ENCODE assay signal across 1 cellular context in the genomic region with DNA sequence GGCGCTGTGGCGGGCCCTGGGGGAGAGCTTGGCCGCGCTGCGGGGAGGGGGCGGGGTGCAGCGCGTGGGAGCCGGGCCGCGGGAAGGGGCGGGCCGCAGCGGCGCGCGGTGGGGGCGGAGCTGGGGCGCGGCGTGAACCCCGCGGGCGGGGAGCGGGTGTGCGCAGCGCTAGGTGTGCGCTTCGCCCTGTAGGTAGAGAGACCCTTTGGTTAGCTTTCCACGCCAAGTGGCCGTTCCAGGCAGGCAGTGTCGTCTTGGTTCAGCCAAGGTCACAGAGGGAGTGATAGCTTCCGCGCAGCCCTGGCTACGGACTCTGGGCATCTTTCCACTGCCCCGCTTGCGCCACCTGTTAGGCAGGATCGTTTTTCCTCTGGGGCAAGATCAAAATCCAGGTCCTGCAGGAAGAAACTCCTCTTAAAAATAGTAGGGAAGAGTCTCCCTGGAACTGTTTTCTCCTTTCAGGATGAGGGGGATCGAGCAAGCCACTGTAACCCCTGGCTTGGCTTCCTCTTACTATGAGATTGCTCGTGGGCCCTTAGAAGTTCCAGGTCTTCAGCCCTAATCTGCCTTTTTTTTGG.
TF ChIP-seq lines count a peak whose summit lies in the region.

No MANE protein-coding gene starts in this region.

TF ChIP-seq in HepG2, 621 proteins besides CTCF, POLR2A, EP300 and RAD21 (continues in another document):
- TF ChIP-seq NR2F2 (IDR thresholded peaks at IDR 0.05; ENCODE audit: borderline replicate concordance, low read depth) (no peak), ZSCAN31 (CRISPR knock-in tag; IDR thresholded peaks at IDR 0.05; ENCODE audit: low read depth) (0 out of 2 replicates have a peak, but pooled peaks have one; percentile 7), ZNF296 (CRISPR knock-in tag; conservative IDR thresholded peaks at IDR 0.05) (no peak), PHB2 (IDR thresholded peaks at IDR 0.05; ENCODE audit: partially characterized antibody) (no peak), FOSL2 (CRISPR knock-in tag; IDR thresholded peaks at IDR 0.05) (no peak), ZFP36 (IDR thresholded peaks at IDR 0.05; ENCODE audit: borderline replicate concordance, low read depth, low read length, partially characterized antibody) (no peak), ZNF468 (CRISPR knock-in tag; IDR thresholded peaks at IDR 0.05) (no peak), DMAP1 (CRISPR knock-in tag; IDR thresholded peaks at IDR 0.05) (no peak; the same call in 1 of the 2 replicates), BCL6 (CRISPR knock-in tag; IDR thresholded peaks at IDR 0.05) (peak; percentile 17; the same call in 1 of the 2 replicates), SSRP1 (CRISPR knock-in tag; IDR thresholded peaks at IDR 0.05) (no peak), ZNF263 (CRISPR knock-in tag; IDR thresholded peaks at IDR 0.05) (no peak), NFYB (CRISPR knock-in tag; IDR thresholded peaks at IDR 0.05) (no peak), ZNF747 (CRISPR knock-in tag; IDR thresholded peaks at IDR 0.05; ENCODE audit: borderline replicate concordance) (0 out of 2 replicates have a peak, but pooled peaks have one; percentile 11), POLR2AphosphoS5 (IDR thresholded peaks at IDR 0.05; ENCODE audit: low read depth, low read length) (0 out of 2 replicates have a peak, but pooled peaks have one; percentile 16), ZNF749 (CRISPR knock-in tag; IDR thresholded peaks at IDR 0.05; ENCODE audit: borderline replicate concordance) (no peak; the same call in 1 of the 2 replicates), SIN3A (IDR thresholded peaks at IDR 0.05; ENCODE audit: borderline replicate concordance, low read depth, low read length) (peak; percentile 14; the same call in 1 of the 2 replicates), CEBPB (IDR thresholded peaks at IDR 0.05; ENCODE audit: borderline replicate concordance, low read depth, low read length) (peak; percentile 20; the same call in 1 of the 2 replicates), MXI1 (IDR thresholded peaks at IDR 0.05; ENCODE audit: borderline replicate concordance, low read depth, low read length) (peak; percentile 32; the same call in 1 of the 3 replicates), KAT7 (CRISPR knock-in tag; IDR thresholded peaks at IDR 0.05; ENCODE audit: borderline replicate concordance) (no peak)
- TF ChIP-seq, protein P1, sequence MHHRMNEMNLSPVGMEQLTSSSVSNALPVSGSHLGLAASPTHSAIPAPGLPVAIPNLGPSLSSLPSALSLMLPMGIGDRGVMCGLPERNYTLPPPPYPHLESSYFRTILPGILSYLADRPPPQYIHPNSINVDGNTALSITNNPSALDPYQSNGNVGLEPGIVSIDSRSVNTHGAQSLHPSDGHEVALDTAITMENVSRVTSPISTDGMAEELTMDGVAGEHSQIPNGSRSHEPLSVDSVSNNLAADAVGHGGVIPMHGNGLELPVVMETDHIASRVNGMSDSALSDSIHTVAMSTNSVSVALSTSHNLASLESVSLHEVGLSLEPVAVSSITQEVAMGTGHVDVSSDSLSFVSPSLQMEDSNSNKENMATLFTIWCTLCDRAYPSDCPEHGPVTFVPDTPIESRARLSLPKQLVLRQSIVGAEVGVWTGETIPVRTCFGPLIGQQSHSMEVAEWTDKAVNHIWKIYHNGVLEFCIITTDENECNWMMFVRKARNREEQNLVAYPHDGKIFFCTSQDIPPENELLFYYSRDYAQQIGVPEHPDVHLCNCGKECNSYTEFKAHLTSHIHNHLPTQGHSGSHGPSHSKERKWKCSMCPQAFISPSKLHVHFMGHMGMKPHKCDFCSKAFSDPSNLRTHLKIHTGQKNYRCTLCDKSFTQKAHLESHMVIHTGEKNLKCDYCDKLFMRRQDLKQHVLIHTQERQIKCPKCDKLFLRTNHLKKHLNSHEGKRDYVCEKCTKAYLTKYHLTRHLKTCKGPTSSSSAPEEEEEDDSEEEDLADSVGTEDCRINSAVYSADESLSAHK (CRISPR knock-in tag; IDR thresholded peaks at IDR 0.05; ENCODE audit: borderline replicate concordance) = 0 out of 2 replicates have a peak, but pooled peaks have one; percentile 32
- TF ChIP-seq, protein P2, sequence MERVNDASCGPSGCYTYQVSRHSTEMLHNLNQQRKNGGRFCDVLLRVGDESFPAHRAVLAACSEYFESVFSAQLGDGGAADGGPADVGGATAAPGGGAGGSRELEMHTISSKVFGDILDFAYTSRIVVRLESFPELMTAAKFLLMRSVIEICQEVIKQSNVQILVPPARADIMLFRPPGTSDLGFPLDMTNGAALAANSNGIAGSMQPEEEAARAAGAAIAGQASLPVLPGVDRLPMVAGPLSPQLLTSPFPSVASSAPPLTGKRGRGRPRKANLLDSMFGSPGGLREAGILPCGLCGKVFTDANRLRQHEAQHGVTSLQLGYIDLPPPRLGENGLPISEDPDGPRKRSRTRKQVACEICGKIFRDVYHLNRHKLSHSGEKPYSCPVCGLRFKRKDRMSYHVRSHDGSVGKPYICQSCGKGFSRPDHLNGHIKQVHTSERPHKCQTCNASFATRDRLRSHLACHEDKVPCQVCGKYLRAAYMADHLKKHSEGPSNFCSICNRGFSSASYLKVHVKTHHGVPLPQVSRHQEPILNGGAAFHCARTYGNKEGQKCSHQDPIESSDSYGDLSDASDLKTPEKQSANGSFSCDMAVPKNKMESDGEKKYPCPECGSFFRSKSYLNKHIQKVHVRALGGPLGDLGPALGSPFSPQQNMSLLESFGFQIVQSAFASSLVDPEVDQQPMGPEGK (CRISPR knock-in tag; IDR thresholded peaks at IDR 0.05) = 0 out of 2 replicates have a peak, but pooled peaks have one; percentile 10
- TF ChIP-seq, protein P3, sequence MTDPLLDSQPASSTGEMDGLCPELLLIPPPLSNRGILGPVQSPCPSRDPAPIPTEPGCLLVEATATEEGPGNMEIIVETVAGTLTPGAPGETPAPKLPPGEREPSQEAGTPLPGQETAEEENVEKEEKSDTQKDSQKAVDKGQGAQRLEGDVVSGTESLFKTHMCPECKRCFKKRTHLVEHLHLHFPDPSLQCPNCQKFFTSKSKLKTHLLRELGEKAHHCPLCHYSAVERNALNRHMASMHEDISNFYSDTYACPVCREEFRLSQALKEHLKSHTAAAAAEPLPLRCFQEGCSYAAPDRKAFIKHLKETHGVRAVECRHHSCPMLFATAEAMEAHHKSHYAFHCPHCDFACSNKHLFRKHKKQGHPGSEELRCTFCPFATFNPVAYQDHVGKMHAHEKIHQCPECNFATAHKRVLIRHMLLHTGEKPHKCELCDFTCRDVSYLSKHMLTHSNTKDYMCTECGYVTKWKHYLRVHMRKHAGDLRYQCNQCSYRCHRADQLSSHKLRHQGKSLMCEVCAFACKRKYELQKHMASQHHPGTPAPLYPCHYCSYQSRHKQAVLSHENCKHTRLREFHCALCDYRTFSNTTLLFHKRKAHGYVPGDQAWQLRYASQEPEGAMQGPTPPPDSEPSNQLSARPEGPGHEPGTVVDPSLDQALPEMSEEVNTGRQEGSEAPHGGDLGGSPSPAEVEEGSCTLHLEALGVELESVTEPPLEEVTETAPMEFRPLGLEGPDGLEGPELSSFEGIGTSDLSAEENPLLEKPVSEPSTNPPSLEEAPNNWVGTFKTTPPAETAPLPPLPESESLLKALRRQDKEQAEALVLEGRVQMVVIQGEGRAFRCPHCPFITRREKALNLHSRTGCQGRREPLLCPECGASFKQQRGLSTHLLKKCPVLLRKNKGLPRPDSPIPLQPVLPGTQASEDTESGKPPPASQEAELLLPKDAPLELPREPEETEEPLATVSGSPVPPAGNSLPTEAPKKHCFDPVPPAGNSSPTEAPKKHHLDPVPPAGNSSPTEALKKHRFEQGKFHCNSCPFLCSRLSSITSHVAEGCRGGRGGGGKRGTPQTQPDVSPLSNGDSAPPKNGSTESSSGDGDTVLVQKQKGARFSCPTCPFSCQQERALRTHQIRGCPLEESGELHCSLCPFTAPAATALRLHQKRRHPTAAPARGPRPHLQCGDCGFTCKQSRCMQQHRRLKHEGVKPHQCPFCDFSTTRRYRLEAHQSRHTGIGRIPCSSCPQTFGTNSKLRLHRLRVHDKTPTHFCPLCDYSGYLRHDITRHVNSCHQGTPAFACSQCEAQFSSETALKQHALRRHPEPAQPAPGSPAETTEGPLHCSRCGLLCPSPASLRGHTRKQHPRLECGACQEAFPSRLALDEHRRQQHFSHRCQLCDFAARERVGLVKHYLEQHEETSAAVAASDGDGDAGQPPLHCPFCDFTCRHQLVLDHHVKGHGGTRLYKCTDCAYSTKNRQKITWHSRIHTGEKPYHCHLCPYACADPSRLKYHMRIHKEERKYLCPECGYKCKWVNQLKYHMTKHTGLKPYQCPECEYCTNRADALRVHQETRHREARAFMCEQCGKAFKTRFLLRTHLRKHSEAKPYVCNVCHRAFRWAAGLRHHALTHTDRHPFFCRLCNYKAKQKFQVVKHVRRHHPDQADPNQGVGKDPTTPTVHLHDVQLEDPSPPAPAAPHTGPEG (CRISPR knock-in tag; IDR thresholded peaks at IDR 0.05) = 0 out of 2 replicates have a peak, but pooled peaks have one; percentile 32
- TF ChIP-seq, protein P4, sequence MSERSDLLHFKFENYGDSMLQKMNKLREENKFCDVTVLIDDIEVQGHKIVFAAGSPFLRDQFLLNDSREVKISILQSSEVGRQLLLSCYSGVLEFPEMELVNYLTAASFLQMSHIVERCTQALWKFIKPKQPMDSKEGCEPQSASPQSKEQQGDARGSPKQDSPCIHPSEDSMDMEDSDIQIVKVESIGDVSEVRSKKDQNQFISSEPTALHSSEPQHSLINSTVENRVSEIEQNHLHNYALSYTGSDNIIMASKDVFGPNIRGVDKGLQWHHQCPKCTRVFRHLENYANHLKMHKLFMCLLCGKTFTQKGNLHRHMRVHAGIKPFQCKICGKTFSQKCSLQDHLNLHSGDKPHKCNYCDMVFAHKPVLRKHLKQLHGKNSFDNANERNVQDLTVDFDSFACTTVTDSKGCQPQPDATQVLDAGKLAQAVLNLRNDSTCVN (CRISPR knock-in tag; IDR thresholded peaks at IDR 0.05; ENCODE audit: borderline replicate concordance) = 0 out of 2 replicates have a peak, but pooled peaks have one; percentile 31
- TF ChIP-seq, protein P5, sequence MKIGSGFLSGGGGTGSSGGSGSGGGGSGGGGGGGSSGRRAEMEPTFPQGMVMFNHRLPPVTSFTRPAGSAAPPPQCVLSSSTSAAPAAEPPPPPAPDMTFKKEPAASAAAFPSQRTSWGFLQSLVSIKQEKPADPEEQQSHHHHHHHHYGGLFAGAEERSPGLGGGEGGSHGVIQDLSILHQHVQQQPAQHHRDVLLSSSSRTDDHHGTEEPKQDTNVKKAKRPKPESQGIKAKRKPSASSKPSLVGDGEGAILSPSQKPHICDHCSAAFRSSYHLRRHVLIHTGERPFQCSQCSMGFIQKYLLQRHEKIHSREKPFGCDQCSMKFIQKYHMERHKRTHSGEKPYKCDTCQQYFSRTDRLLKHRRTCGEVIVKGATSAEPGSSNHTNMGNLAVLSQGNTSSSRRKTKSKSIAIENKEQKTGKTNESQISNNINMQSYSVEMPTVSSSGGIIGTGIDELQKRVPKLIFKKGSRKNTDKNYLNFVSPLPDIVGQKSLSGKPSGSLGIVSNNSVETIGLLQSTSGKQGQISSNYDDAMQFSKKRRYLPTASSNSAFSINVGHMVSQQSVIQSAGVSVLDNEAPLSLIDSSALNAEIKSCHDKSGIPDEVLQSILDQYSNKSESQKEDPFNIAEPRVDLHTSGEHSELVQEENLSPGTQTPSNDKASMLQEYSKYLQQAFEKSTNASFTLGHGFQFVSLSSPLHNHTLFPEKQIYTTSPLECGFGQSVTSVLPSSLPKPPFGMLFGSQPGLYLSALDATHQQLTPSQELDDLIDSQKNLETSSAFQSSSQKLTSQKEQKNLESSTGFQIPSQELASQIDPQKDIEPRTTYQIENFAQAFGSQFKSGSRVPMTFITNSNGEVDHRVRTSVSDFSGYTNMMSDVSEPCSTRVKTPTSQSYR (CRISPR knock-in tag; IDR thresholded peaks at IDR 0.05; ENCODE audit: borderline replicate concordance) = 0 out of 2 replicates have a peak, but pooled peaks have one; percentile 23
- TF ChIP-seq, protein P6, sequence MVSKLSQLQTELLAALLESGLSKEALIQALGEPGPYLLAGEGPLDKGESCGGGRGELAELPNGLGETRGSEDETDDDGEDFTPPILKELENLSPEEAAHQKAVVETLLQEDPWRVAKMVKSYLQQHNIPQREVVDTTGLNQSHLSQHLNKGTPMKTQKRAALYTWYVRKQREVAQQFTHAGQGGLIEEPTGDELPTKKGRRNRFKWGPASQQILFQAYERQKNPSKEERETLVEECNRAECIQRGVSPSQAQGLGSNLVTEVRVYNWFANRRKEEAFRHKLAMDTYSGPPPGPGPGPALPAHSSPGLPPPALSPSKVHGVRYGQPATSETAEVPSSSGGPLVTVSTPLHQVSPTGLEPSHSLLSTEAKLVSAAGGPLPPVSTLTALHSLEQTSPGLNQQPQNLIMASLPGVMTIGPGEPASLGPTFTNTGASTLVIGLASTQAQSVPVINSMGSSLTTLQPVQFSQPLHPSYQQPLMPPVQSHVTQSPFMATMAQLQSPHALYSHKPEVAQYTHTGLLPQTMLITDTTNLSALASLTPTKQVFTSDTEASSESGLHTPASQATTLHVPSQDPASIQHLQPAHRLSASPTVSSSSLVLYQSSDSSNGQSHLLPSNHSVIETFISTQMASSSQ (IDR thresholded peaks at IDR 0.05; ENCODE audit: low read depth) = no peak
- TF ChIP-seq, protein P6 (CRISPR knock-in tag; IDR thresholded peaks at IDR 0.05; ENCODE audit: borderline replicate concordance) = 0 out of 2 replicates have a peak, but pooled peaks have one; percentile 20
- TF ChIP-seq, protein P7, sequence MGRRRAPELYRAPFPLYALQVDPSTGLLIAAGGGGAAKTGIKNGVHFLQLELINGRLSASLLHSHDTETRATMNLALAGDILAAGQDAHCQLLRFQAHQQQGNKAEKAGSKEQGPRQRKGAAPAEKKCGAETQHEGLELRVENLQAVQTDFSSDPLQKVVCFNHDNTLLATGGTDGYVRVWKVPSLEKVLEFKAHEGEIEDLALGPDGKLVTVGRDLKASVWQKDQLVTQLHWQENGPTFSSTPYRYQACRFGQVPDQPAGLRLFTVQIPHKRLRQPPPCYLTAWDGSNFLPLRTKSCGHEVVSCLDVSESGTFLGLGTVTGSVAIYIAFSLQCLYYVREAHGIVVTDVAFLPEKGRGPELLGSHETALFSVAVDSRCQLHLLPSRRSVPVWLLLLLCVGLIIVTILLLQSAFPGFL (CRISPR knock-in tag; IDR thresholded peaks at IDR 0.05) = 0 out of 2 replicates have a peak, but pooled peaks have one; percentile 47
- TF ChIP-seq, protein P8, sequence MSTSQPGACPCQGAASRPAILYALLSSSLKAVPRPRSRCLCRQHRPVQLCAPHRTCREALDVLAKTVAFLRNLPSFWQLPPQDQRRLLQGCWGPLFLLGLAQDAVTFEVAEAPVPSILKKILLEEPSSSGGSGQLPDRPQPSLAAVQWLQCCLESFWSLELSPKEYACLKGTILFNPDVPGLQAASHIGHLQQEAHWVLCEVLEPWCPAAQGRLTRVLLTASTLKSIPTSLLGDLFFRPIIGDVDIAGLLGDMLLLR (CRISPR knock-in tag; IDR thresholded peaks at IDR 0.05) = no peak
